ENCODE assay signal across 32 cellular contexts in genomic region chr4:122227202-122227601, GRCh38.
"Had no signal": no experiment of that assay in that cellular context is flagged by ENCODE, and none has a peak within 500 bp of the region (broad histone marks: within the 10 kb centered on the region; RNA-seq: fewer than 3 reads in every experiment).

No MANE protein-coding gene starts in this region.

- H3K9me3 ChIP-seq: adrenal gland, body of pancreas, breast epithelium had no signal

- ATAC-seq: activated CD8-positive, alpha-beta T cell treated with anti-CD3 and anti-CD28 coated beads for 36 hours; activated naive CD4-positive, alpha-beta T cell treated with anti-CD3 and anti-CD28 coated beads, Interleukin-2, amount 50 U/mL, for 72 hours; activated T-cell treated with anti-CD3 and anti-CD28 coated beads, Interleukin-2, amount 50 U/mL, for 4 hours; activated T-cell treated with anti-CD3 and anti-CD28 coated beads, Interleukin-2, amount 50 U/mL, for 72 hours; activated T-helper 17 cell treated with anti-CD3 and anti-CD28 coated beads, Interleukin-2, amount 50 U/mL, for 72 hours; body of pancreas had no signal

- H3K27me3 ChIP-seq: adrenal gland, body of pancreas, brain microvascular endothelial cell, breast epithelium had no signal

- DNase-seq: activated B cell treated with CpG ODN at 0.5 μM for 24 hours; activated CD4-positive, alpha-beta memory T cell treated with anti-CD3 and anti-CD28 coated beads for 36 hours; activated CD4-positive, alpha-beta T cell treated with anti-CD3 and anti-CD28 coated beads for 4 hours; activated CD4-positive, alpha-beta T cell treated with anti-CD3 and anti-CD28 coated beads, Interleukin-2, amount 10 ng/mL, durations not matched to agents 24 days and 14 days; activated CD4-positive, alpha-beta T cell treated with anti-CD3 and anti-CD28 coated beads, Interleukin-2, amount 50 U/mL, for 1 hour; activated CD4-positive, alpha-beta T cell treated with anti-CD3 and anti-CD28 coated beads, Interleukin-2, amount 50 U/mL, for 4 hours; activated CD4-positive, CD25-positive, alpha-beta regulatory T cell treated with anti-CD3 and anti-CD28 coated beads, Interleukin-2, amount 50 U/mL, for 72 hours; activated CD8-positive, alpha-beta memory T cell treated with anti-CD3 and anti-CD28 coated beads, Interleukin-2, amount 50 U/mL, for 4 hours; activated CD8-positive, alpha-beta T cell treated with anti-CD3 and anti-CD28 coated beads for 36 hours; activated effector memory CD4-positive, alpha-beta T cell treated with anti-CD3 and anti-CD28 coated beads, Interleukin-2, amount 50 U/mL, for 16 hours; activated gamma-delta T cell treated with Interleukin-2 at 50 U/mL for 16 hours; activated naive CD4-positive, alpha-beta T cell; activated naive CD4-positive, alpha-beta T cell treated with anti-CD3 and anti-CD28 coated beads for 36 hours; activated naive CD4-positive, alpha-beta T cell treated with anti-CD3 and anti-CD28 coated beads, Interleukin-2, amount 50 U/mL, for 16 hours; activated naive CD8-positive, alpha-beta T cell treated with anti-CD3 and anti-CD28 coated beads for 36 hours; activated T-cell treated with anti-CD3 and anti-CD28 coated beads for 4 hours; activated T-cell treated with anti-CD3 and anti-CD28 coated beads, Interleukin-2, amount 50 U/mL, for 1 hour; activated T-cell treated with anti-CD3 and anti-CD28 coated beads, Interleukin-2, amount 50 U/mL, for 4 hours; activated T-cell treated with anti-CD3 and anti-CD28 coated beads, Interleukin-2, amount 50 U/mL, for 72 hours; adrenal gland; amniotic stem cell; aorta; body of pancreas; brain microvascular endothelial cell; caudate nucleus; cerebellar nuclear complex; T-helper 2 cell; T-helper 9 cell had no signal

- H3K4me1 ChIP-seq: adrenal gland, breast epithelium had no signal

- H3K27ac ChIP-seq: adrenal gland, body of pancreas, brain microvascular endothelial cell, breast epithelium, VCaP had no signal

- H3K4me3 ChIP-seq: adrenal gland, body of pancreas, breast epithelium had no signal
